ENCODE assay signal across 16 cellular contexts in the genomic region with DNA sequence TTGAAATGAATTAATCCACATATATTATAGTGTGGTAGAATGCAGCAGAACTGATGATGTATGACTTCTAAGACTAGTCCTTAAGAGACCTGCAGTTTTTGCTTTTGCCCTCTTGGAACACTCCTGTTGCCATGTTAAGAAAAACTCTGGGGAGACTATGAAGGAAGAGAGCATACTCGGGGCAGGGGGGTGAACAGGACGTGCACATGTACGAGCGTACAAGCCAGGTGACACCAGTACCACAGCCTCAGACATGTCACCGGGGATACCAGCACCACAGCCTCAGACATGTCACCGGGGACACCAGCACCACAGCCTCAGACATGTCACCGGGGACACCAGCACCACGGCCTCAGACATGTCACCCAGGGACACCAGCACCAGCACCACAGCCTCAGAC. TPM values are rescaled to one million over a fixed set of nuclear protein-coding genes. Genes with fewer than 3 reads are reported as not detected.
DNase-seq lines count a peak whose midpoint lies in the region; ATAC-seq and TF ChIP-seq lines count a peak whose summit lies in the region.
"Had no signal": no experiment of that assay in that cellular context is flagged by ENCODE, and none has a peak within 500 bp of the region (broad histone marks: within the 10 kb centered on the region; RNA-seq: fewer than 3 reads in every experiment).

No MANE protein-coding gene starts in this region.

- H3T11ph ChIP-seq in H9 (ENCODE audit: low read length) = no peak overlapping the region

- H4K20me1 ChIP-seq in BLaER1 (no peaks in the 10 kb centered on the region), H9 (ENCODE audit: control insufficient read depth, insufficient read depth, insufficient read length) (no peaks in the 10 kb centered on the region)

- H2AK5ac ChIP-seq in H9 (ENCODE audit: insufficient read length, low read length) = no peak overlapping the region
- H2AK5ac ChIP-seq in trophoblast cell (ENCODE audit: low read length) = no peak overlapping the region

- H3K4me2 ChIP-seq in BLaER1 = peak overlapping the region; percentile 39
- no peak overlapping the region for H3K4me2 ChIP-seq in H9 (ENCODE audit: insufficient read depth, insufficient read length, low read length)
- H3K4me2 ChIP-seq in trophoblast cell (ENCODE audit: low read length) = no peak overlapping the region

- TF ChIP-seq CTCF in H9 (conservative IDR thresholded peaks at IDR 0.05) (no peak), glutamatergic neuron (IDR thresholded peaks at IDR 0.05; ENCODE audit: partially characterized antibody, unreplicated experiment) (no peak), BE2C (IDR thresholded peaks at IDR 0.05; ENCODE audit: low read depth, low read length) (no peak), WTC11 (IDR thresholded peaks at IDR 0.05) (no peak)

- no peak overlapping the region for H3K4me3 Mint-ChIP-seq in H9
- H3K4me3 Mint-ChIP-seq in glutamatergic neuron (ENCODE audit: unreplicated experiment) = peak overlapping the region; percentile 12
- H3K4me3 Mint-ChIP-seq in WTC11 = no peak overlapping the region
- H3K4me3 Mint-ChIP-seq: CD4-positive, alpha-beta memory T cell had no signal

- H3K36me3 ChIP-seq in BLaER1 (no peaks in the 10 kb centered on the region), trophoblast cell (ENCODE audit: control insufficient read depth in 1 of 2, insufficient read depth in 2 of 2, low read length in 2 of 2) (no peaks in the 10 kb centered on the region), BE2C (no peaks in the 10 kb centered on the region)
- H3K36me3 ChIP-seq: HAP-1 had no signal

- H3K4me3 ChIP-seq in BLaER1 (no peak overlapping the region), trophoblast cell (ENCODE audit: low read depth, low read length) (no peak overlapping the region), BE2C (ENCODE audit: low read depth, low read length) (no peak overlapping the region)
- H3K4me3 ChIP-seq: HAP-1 had no signal

- H3K9me3 ChIP-seq in BLaER1 (no peaks in the 10 kb centered on the region), H9 (ENCODE audit: control insufficient read depth, low read depth, low read length) (no peaks in the 10 kb centered on the region), trophoblast cell (ENCODE audit: insufficient read depth, low read depth, low read length) (no peaks in the 10 kb centered on the region), BE2C (no peaks in the 10 kb centered on the region)
- H3K9me3 ChIP-seq: HAP-1 had no signal

- DNase-seq in H9 = no peak
- DNase-seq in glutamatergic neuron = no peak
- no peak for DNase-seq in trophoblast cell
- DNase-seq in BE2C = no peak
- no peak for DNase-seq in HT-29 (ENCODE audit: low spot score)
- no peak for DNase-seq in WTC11 (ENCODE audit: low spot score)
- DNase-seq: CD4-positive, alpha-beta memory T cell; DMS79; GOT3; KG1 had no signal

- H2BK15ac ChIP-seq in H9 (ENCODE audit: low read depth, low read length) = 0 out of 2 replicates have a peak overlapping the region, but pooled peaks have one; percentile 61

- no peaks in the 10 kb centered on the region for H3K79me1 ChIP-seq in H9 (ENCODE audit: insufficient read depth, low read depth, low read length, poor library complexity, severe bottlenecking)
- H3K79me1 ChIP-seq in trophoblast cell (ENCODE audit: low read length) = no peaks in the 10 kb centered on the region

- no peak overlapping the region for H3K9ac ChIP-seq in BLaER1
- H3K9ac ChIP-seq in H9 (ENCODE audit: extremely low read depth, insufficient read length, low read length) = no peak overlapping the region
- no peak overlapping the region for H3K9ac ChIP-seq in trophoblast cell (ENCODE audit: low read length)

- H2BK120ac ChIP-seq in H9 (ENCODE audit: low read depth, low read length, poor library complexity, severe bottlenecking) = no peak overlapping the region
- no peak overlapping the region for H2BK120ac ChIP-seq in trophoblast cell (ENCODE audit: insufficient read depth, low read length, poor library complexity)

- H2BK5ac ChIP-seq in H9 (ENCODE audit: insufficient read length, low read length) (no peak overlapping the region), trophoblast cell (ENCODE audit: low read depth, low read length, poor library complexity) (no peak overlapping the region)

- no peak overlapping the region for H3K56ac ChIP-seq in H9 (ENCODE audit: insufficient read length, low read depth, low read length)

- CTCF ChIA-PET in WTC11 (lab: Charles Lee) = no interaction called here

- H3K18ac ChIP-seq in H9 (ENCODE audit: insufficient read length, low read depth, low read length) (no peak overlapping the region), trophoblast cell (ENCODE audit: low read length) (no peak overlapping the region)

- H3K23ac ChIP-seq in H9 (ENCODE audit: insufficient read length, low read depth, low read length) = no peak overlapping the region
- H3K23ac ChIP-seq in trophoblast cell (ENCODE audit: low read length) = no peak overlapping the region

- no peak overlapping the region for H2AFZ ChIP-seq in H9 (ENCODE audit: low read length)
- peak overlapping the region; percentile 5 for H2AFZ ChIP-seq in trophoblast cell (ENCODE audit: insufficient read depth, low read length, poor library complexity)

- H4K8ac ChIP-seq in H9 (replicated peaks; ENCODE audit: insufficient read length, low read depth, low read length) = no peak overlapping the region
- no peak overlapping the region for H4K8ac ChIP-seq in trophoblast cell (ENCODE audit: low read depth, low read length)

- H3K23me2 ChIP-seq in H9 (ENCODE audit: insufficient read length, low read depth, low read length, poor library complexity, severe bottlenecking) = no peaks in the 10 kb centered on the region

- no peak for ATAC-seq in HG03108 (IDR thresholded peaks at IDR 0.05; ENCODE audit: unreplicated experiment)
- no peak for ATAC-seq in WTC11

- H4K91ac ChIP-seq in H9 (ENCODE audit: insufficient read length, low read depth, low read length) (no peak overlapping the region), trophoblast cell (ENCODE audit: low read depth, low read length) (no peak overlapping the region)

- H3K4me1 Mint-ChIP-seq in H9 (peaks cover 2 to 6% of the 10 kb centered on the region in 2 experiments; a peak in 3 of 4 replicates), glutamatergic neuron (ENCODE audit: low read depth, unreplicated experiment) (peaks cover 12% of the 10 kb centered on the region), WTC11 (peaks cover 10% of the 10 kb centered on the region)
- H3K4me1 Mint-ChIP-seq: CD4-positive, alpha-beta memory T cell had no signal

- H3K14ac ChIP-seq in H9 (ENCODE audit: insufficient read depth, low read length) (no peak overlapping the region; the same call in 1 of the 2 replicates), trophoblast cell (ENCODE audit: low read length) (no peak overlapping the region)

- no peak overlapping the region for H4K12ac ChIP-seq in trophoblast cell (ENCODE audit: low read depth, low read length)

- no peak overlapping the region for H2BK20ac ChIP-seq in H9 (ENCODE audit: low read depth, low read length, poor library complexity, severe bottlenecking)

- H2BK12ac ChIP-seq in H9 (ENCODE audit: insufficient read length, low read depth, low read length) (no peak overlapping the region), trophoblast cell (ENCODE audit: low read length) (no peak overlapping the region)

- WGBS in H9 (ENCODE audit: extremely low coverage, insufficient read length, low lambda C conversion rate) = no CpG with 5 or more reads among the region's 8 CpGs
- WGBS in trophoblast cell (ENCODE audit: extremely low coverage, insufficient coverage, insufficient read length) = no CpG with 5 or more reads among the region's 8 CpGs

- H3K27me3 ChIP-seq in BLaER1 = no peaks in the 10 kb centered on the region
- no peaks in the 10 kb centered on the region for H3K27me3 ChIP-seq in H9 (ENCODE audit: insufficient read depth, low read length)
- H3K27me3 ChIP-seq in trophoblast cell (ENCODE audit: insufficient read depth, low read length) = no peaks in the 10 kb centered on the region
- H3K27me3 ChIP-seq in BE2C = no peaks in the 10 kb centered on the region

- H3K79me2 ChIP-seq in H9 (ENCODE audit: insufficient read depth, low read length) (no peaks in the 10 kb centered on the region), trophoblast cell (ENCODE audit: control insufficient read depth, insufficient read depth, low read length, poor library complexity) (no peaks in the 10 kb centered on the region)

- H3K27ac Mint-ChIP-seq in H9 = 0 out of 7 replicates have a peak overlapping the region, but pooled peaks of 2 of the 3 experiments have one; percentile 12 to 21
- no peak overlapping the region for H3K27ac Mint-ChIP-seq in glutamatergic neuron (ENCODE audit: unreplicated experiment)
- no peak overlapping the region for H3K27ac Mint-ChIP-seq in WTC11
- H3K27ac Mint-ChIP-seq: CD4-positive, alpha-beta memory T cell had no signal

- no peaks in the 10 kb centered on the region for H3K9me3 Mint-ChIP-seq in H9
- H3K9me3 Mint-ChIP-seq in glutamatergic neuron (ENCODE audit: unreplicated experiment) = peaks cover 3% of the 10 kb centered on the region
- no peaks in the 10 kb centered on the region for H3K9me3 Mint-ChIP-seq in WTC11
- H3K9me3 Mint-ChIP-seq: CD4-positive, alpha-beta memory T cell; IgD-negative memory B cell had no signal

- no peak overlapping the region for H4K5ac ChIP-seq in H9 (ENCODE audit: insufficient read length, low read depth, low read length)

- H3K4ac ChIP-seq in H9 (ENCODE audit: low read depth, low read length) (no peak overlapping the region), trophoblast cell (ENCODE audit: low read depth, low read length) (no peak overlapping the region)

- H3K4me1 ChIP-seq in BLaER1 = peaks cover 14% of the 10 kb centered on the region
- no peaks in the 10 kb centered on the region for H3K4me1 ChIP-seq in H9 (ENCODE audit: insufficient read depth, low read length)
- H3K4me1 ChIP-seq in trophoblast cell (ENCODE audit: control insufficient read depth in 1 of 2, insufficient read depth in 2 of 2, low read length in 2 of 2) = peaks cover 0 to 2% of the 10 kb centered on the region in 2 experiments
- no peaks in the 10 kb centered on the region for H3K4me1 ChIP-seq in BE2C

- H3K36me3 Mint-ChIP-seq in H9 (ENCODE audit: insufficient read depth in 1 of 3, low read depth in 3 of 3) (no peaks in the 10 kb centered on the region), glutamatergic neuron (ENCODE audit: unreplicated experiment) (peaks cover 5% of the 10 kb centered on the region), WTC11 (no peaks in the 10 kb centered on the region)
- H3K36me3 Mint-ChIP-seq: CD4-positive, alpha-beta memory T cell had no signal

- no peaks in the 10 kb centered on the region for H3K27me3 Mint-ChIP-seq in H9 (ENCODE audit: low read depth)
- peaks cover 2% of the 10 kb centered on the region for H3K27me3 Mint-ChIP-seq in glutamatergic neuron (ENCODE audit: unreplicated experiment)
- H3K27me3 Mint-ChIP-seq in WTC11 (ENCODE audit: low read depth) = no peaks in the 10 kb centered on the region
- H3K27me3 Mint-ChIP-seq: CD4-positive, alpha-beta memory T cell; IgD-negative memory B cell had no signal

- POLR2A ChIA-PET in WTC11 (lab: Charles Lee) = no interaction called here

- H3K27ac ChIP-seq in BLaER1 (0 out of 2 replicates have a peak overlapping the region, but pooled peaks have one; percentile 27), H9 (ENCODE audit: insufficient read length, low read depth, low read length) (no peak overlapping the region), trophoblast cell (ENCODE audit: low read depth, low read length) (no peak overlapping the region)
- H3K27ac ChIP-seq: C4-2B, HL-60 had no signal

RNA-seq across cellular contexts. Expression of a gene that starts 15.9 kb away (rescaled TPM):
- 17.6 and 17.9 TPM in 2 replicates for total RNA-seq in H9 (2021)
- 101 TPM for total RNA-seq in glutamatergic neuron (ENCODE audit: unreplicated experiment)
- 13.9 and 14.1 TPM in 2 replicates for polyA plus RNA-seq in trophoblast cell (2013)
- polyA plus RNA-seq in BE2C (2012; ENCODE audit: insufficient read depth, insufficient read length, low read depth) = 65.9 TPM
- total RNA-seq in HT-29 (2014; rRNA removed; shearing (Covaris generic)) = 14.6 and 16.1 TPM in 2 replicates
- total RNA-seq in WTC11 (2021) = 14.3 to 15.9 TPM (median 15.4 TPM) in 3 replicates

Comparison
In these comparisons a context has a peak if more than half of its experiments do, and no peak if none do; other contexts are left out.
1. H3K27ac Mint-ChIP-seq: peak in H9 (2 of 3); none in glutamatergic neuron (single experiment) and WTC11 (single experiment).